In the genomic region with DNA sequence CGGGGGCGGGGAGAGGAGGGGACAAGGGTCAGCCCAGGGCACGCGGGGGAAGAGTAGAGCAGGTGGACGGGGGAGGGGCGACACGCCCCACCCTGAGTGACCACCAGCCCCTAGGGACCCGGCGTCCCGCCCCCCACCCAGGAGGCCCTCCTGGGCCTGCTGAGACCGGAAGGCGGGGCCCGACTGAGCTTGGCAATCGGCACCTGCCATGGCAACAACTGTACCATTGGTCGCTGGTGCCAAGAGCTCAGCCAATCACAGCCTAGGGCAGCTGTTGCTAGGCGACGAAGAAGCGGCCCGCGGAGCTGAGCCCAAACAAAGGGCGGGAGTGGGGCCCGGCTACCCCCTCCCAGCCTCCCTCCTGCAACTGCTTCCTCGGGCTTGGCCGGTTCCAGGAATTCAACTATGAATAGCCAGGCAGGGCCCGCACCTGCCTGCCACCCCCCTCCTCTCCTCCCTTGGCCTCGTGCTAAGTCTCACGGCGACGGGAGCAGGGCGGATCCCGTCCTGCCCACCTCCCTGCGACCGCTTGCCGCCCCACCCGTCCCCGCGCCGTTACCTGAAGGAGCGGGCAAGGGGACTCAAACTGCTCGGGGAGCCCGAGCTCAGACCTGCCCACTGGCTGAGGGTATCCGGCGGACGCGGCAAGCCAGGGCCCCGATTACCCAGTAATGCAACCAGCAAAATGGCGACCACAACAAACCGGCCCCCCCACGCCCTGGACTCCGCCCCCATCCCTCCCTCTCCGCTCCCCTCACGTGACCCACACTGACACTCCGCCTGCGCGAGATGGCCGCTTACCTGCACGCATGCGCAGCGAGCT, we compare ENCODE assay signal across 8 cellular contexts. TPM values are rescaled to one million over a fixed set of nuclear protein-coding genes. Genes with fewer than 3 reads are reported as not detected.
DNase-seq lines count a peak whose midpoint lies in the region; ATAC-seq and TF ChIP-seq lines count a peak whose summit lies in the region.

A gene (minus strand): TSS at position 699 of the 823 bp plus-strand sequence. CDS start 2,295 bp downstream, outside the sequence.

- TF ChIP-seq CTCF in lower leg skin (IDR thresholded peaks at IDR 0.05), result no peak

- ATAC-seq in GM18909 (IDR thresholded peaks at IDR 0.05; ENCODE audit: poor library complexity, unreplicated experiment), result peak; percentile 84
- peak; percentile 88 for ATAC-seq in HG03159 (IDR thresholded peaks at IDR 0.05; ENCODE audit: unreplicated experiment)

- intact Hi-C loops in lower leg skin (cut with DNase I; ENCODE audit: low total_unique reads), result no loop called here

- DNase-seq in AG08395 (ENCODE audit: low spot score) (peak; percentile 100), NCI-H510A treated with DMSO at 0.1 percent for 48 hours (lab: John Stamatoyannopoulos, UW) (peak; percentile 95), lower leg skin (ENCODE audit: low spot score in 2 of 2) (peak; percentile 97 to 99)
- DNase-seq in activated CD8-positive, alpha-beta memory T cell treated with anti-CD3 and anti-CD28 coated beads for 1 hour (ENCODE audit: extremely low read depth in 1 of 2, low read depth in 1 of 2), result peak; percentile 95 to 98
- peak; percentile 97 for DNase-seq in effector CD4-positive, alpha-beta T cell
- peak; percentile 96 for DNase-seq in stimulated activated CD4-positive, alpha-beta T cell treated with anti-CD3 and anti-CD28 coated beads, Interleukin-4, amount 100 ng/mL, for 24 hours

- TF ChIP-seq POLR2A in lower leg skin (IDR thresholded peaks at IDR 0.05), result no peak

- 0 to 1% methylated on average over 40 of the region's 59 CpGs for WGBS in lower leg skin, 2 donors

- H3K4me3 ChIP-seq in lower leg skin (ENCODE audit: low read depth, poor library complexity, severe bottlenecking), result peak within 1 kb of the TSS; percentile 88

RNA-seq across cellular contexts. Expression of the gene that starts here (rescaled TPM):
- 10 to 100 TPM; 14.8 to 29.0 (median 19.7) TPM for total RNA-seq in lower leg skin

Comparison
In these comparisons a context has a peak if more than half of its experiments do, and no peak if none do; other contexts are left out.
1. Peak in every context shown above with its lines: DNase-seq, ATAC-seq and H3K4me3 ChIP-seq.